Comparison of ENCODE assay signal across 9 cellular contexts in the genomic region with DNA sequence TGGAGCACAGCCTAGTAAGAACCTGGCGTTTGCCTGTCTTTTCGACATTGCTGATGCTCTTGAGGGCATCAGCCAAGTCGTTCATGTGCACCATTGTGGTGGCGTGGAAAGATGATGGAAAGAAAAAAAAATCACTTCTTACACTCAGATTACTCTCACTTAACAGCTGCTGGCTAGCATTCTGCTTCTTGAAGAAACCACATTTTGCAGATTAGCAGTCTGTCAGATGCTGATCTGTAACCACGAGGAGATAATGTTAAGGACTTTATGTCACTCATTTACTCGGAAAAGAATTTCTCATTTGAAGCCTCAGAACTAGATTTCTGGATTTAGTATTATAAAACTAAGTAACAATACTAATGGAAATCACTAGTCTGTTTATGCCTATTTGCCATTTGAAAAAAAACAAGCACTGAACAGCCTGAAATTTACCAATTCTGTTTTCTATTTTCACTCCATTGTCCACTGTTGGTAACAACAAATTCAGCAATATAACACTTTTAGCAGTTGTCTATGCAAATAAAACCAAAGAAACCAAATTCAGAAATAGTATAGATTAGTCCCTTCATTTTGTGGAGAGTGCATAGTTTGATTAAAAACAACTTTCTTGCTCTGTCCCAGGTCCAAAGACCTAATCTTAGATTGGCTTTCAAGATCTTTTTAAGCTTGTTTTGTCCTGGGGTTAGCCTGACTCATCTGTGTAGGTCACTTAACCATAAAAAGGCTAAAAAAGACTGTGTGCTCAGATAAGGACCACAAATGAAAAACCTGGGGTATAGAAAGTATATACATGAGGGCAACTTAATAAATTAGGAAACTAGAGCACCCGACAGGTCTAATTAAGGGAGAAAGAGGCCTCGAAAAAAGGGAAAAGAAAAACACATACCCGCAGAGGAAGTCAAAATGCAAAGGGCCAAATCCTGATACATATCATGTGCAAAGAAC.
DNase-seq lines count a peak whose midpoint lies in the region; ATAC-seq and TF ChIP-seq lines count a peak whose summit lies in the region.
"Had no signal": no experiment of that assay in that cellular context is flagged by ENCODE, and none has a peak within 500 bp of the region (broad histone marks: within the 10 kb centered on the region; RNA-seq: fewer than 3 reads in every experiment).

No MANE protein-coding gene starts in this region.

- H3K36me3 ChIP-seq in GM06990 (ENCODE audit: control insufficient read depth, insufficient read depth, low read length), result no peaks in the 10 kb centered on the region; the same call in 1 of the 2 replicates

- peak; percentile 80 for DNase-seq in GM06990 (ENCODE audit: extremely low read depth, insufficient read length)
- peak; percentile 29 for DNase-seq in fibroblast of peridontal ligament (ENCODE audit: extremely low read depth)
- DNase-seq in activated CD8-positive, alpha-beta T cell treated with anti-CD3 and anti-CD28 coated beads for 36 hours, result no peak
- DNase-seq in NOMO-1 (lab: John Stamatoyannopoulos, UW; ENCODE audit: unreplicated experiment in 2 of 2), result no peak
- DNase-seq in Right ventricle myocardium inferior (ENCODE audit: missing footprints), result no peak
- DNase-seq in activated naive CD4-positive, alpha-beta T cell treated with anti-CD3 and anti-CD28 coated beads, Interleukin-2, amount 50 U/mL, for 16 hours, result no peak
- DNase-seq: COR-L47 had no signal

- H3K4me3 ChIP-seq in GM06990 (replicated peaks; ENCODE audit: low read depth, low read length), result no peak overlapping the region; the same call in 1 of the 2 replicates

- H3K27me3 Mint-ChIP-seq in activated CD8-positive, alpha-beta T cell treated with anti-CD3 and anti-CD28 coated beads for 36 hours, result no peaks in the 10 kb centered on the region

- intact Hi-C loops in activated CD8-positive, alpha-beta T cell treated with anti-CD3 and anti-CD28 coated beads for 36 hours (cut with micrococcal nuclease), result no loop called here
- intact Hi-C loops in Right ventricle myocardium inferior (cut with DNase I), result no loop called here

- peaks cover 18% of the 10 kb centered on the region for H3K4me1 Mint-ChIP-seq in activated CD8-positive, alpha-beta T cell treated with anti-CD3 and anti-CD28 coated beads for 36 hours (ENCODE audit: low read depth)

- CTCF ChIA-PET in activated CD8-positive, alpha-beta T cell treated with anti-CD3 and anti-CD28 coated beads for 36 hours (lab: Charles Lee), result interaction anchor here (1.1 to 1.7 kb wide), 4 partner anchors 55 to 119 kb away, joined by 3 to 8 read pairs (median 4); no protein-coding TSS in a partner anchor

- ATAC-seq in GM21367 (IDR thresholded peaks at IDR 0.05; ENCODE audit: unreplicated experiment), result peak; percentile 73
- peak; percentile 90 for ATAC-seq in HG03442 (IDR thresholded peaks at IDR 0.05; ENCODE audit: unreplicated experiment)
- ATAC-seq in activated CD8-positive, alpha-beta T cell treated with anti-CD3 and anti-CD28 coated beads for 36 hours, result no peak
- no peak for ATAC-seq in Right ventricle myocardium inferior

- TF ChIP-seq CTCF in GM06990 (IDR thresholded peaks at IDR 0.05; ENCODE audit: insufficient read depth, low read length, poor library complexity, severe bottlenecking), result no peak
- TF ChIP-seq CTCF in activated CD8-positive, alpha-beta T cell treated with anti-CD3 and anti-CD28 coated beads for 36 hours (IDR thresholded peaks at IDR 0.05), result no peak

- no peaks in the 10 kb centered on the region for H3K27me3 ChIP-seq in GM06990 (replicated peaks; ENCODE audit: control insufficient read depth, insufficient read depth, low read length)

- POLR2A ChIA-PET in activated CD8-positive, alpha-beta T cell treated with anti-CD3 and anti-CD28 coated beads for 36 hours (lab: Charles Lee), result interaction anchor here (1.1 kb wide), 1 partner anchor 9 kb away, joined by 3 read pairs; no protein-coding TSS in a partner anchor

- H3K27ac Mint-ChIP-seq in activated CD8-positive, alpha-beta T cell treated with anti-CD3 and anti-CD28 coated beads for 36 hours, result no peak overlapping the region

- H3K4me3 Mint-ChIP-seq in activated CD8-positive, alpha-beta T cell treated with anti-CD3 and anti-CD28 coated beads for 36 hours, result no peak overlapping the region

- no peaks in the 10 kb centered on the region for H3K9me3 Mint-ChIP-seq in activated CD8-positive, alpha-beta T cell treated with anti-CD3 and anti-CD28 coated beads for 36 hours

- H3K36me3 Mint-ChIP-seq in activated CD8-positive, alpha-beta T cell treated with anti-CD3 and anti-CD28 coated beads for 36 hours (ENCODE audit: low read depth), result no peaks in the 10 kb centered on the region

Comparison
In these comparisons a context has a peak if more than half of its experiments do, and no peak if none do; other contexts are left out.
1. DNase-seq: peak in GM06990 (single experiment) and fibroblast of peridontal ligament (single experiment); none in activated CD8-positive, alpha-beta T cell treated with anti-CD3 and anti-CD28 coated beads for 36 hours (single experiment), NOMO-1 (0 of 2), Right ventricle myocardium inferior (single experiment) and activated naive CD4-positive, alpha-beta T cell treated with anti-CD3 and anti-CD28 coated beads, Interleukin-2, amount 50 U/mL, for 16 hours (single experiment).
2. ATAC-seq: peak in GM21367 (single experiment) and HG03442 (single experiment); none in activated CD8-positive, alpha-beta T cell treated with anti-CD3 and anti-CD28 coated beads for 36 hours (single experiment) and Right ventricle myocardium inferior (single experiment).